Comparison of ENCODE assay signal across 8 cellular contexts in genomic region chr20:59933849-59934585, GRCh38. TPM values are rescaled to one million over a fixed set of nuclear protein-coding genes. Genes with fewer than 3 reads are reported as not detected.
DNase-seq lines count a peak whose midpoint lies in the region; ATAC-seq and TF ChIP-seq lines count a peak whose summit lies in the region.

No MANE protein-coding gene starts in this region.

- H3K4me1 Mint-ChIP-seq in activated CD4-positive, alpha-beta T cell treated with anti-CD3 and anti-CD28 coated beads for 36 hours: peaks cover 36% of the 10 kb centered on the region
- peaks cover 25% of the 10 kb centered on the region for H3K4me1 Mint-ChIP-seq in chondrocyte (ENCODE audit: low read depth)

- H3K9me3 Mint-ChIP-seq in activated CD4-positive, alpha-beta T cell treated with anti-CD3 and anti-CD28 coated beads for 36 hours (ENCODE audit: low read depth): no peaks in the 10 kb centered on the region
- no peaks in the 10 kb centered on the region for H3K9me3 Mint-ChIP-seq in chondrocyte (ENCODE audit: low read depth)

- peaks cover 1% of the 10 kb centered on the region for H3K27me3 Mint-ChIP-seq in activated CD4-positive, alpha-beta T cell treated with anti-CD3 and anti-CD28 coated beads for 36 hours
- no peaks in the 10 kb centered on the region for H3K27me3 Mint-ChIP-seq in chondrocyte (ENCODE audit: low read depth)

- DNase-seq in GM12865 (ENCODE audit: low read depth): peak; percentile 75
- no peak for DNase-seq in HFF-Myc (ENCODE audit: extremely low read depth, low read depth)
- peak; percentile 73 for DNase-seq in NCI-H1092 treated with DMSO at 0.1 percent for 48 hours (lab: John Stamatoyannopoulos, UW)
- peak; percentile 88 for DNase-seq in activated CD4-positive, alpha-beta T cell treated with anti-CD3 and anti-CD28 coated beads for 36 hours
- DNase-seq in chondrocyte (ENCODE audit: low spot score): no peak
- peak; percentile 76 for DNase-seq in kidney tubule cell (ENCODE audit: low spot score)
- DNase-seq in stimulated activated CD4-positive, alpha-beta T cell treated with anti-CD3 and anti-CD28 coated beads, Interleukin-15, amount 100 ng/mL, for 24 hours: peak; percentile 85
- DNase-seq in RKO (ENCODE audit: low spot score): no peak

- intact Hi-C loops in activated CD4-positive, alpha-beta T cell treated with anti-CD3 and anti-CD28 coated beads for 36 hours (cut with DNase I, micrococcal nuclease): no loop called here

- peak overlapping the region; percentile 68 for H3K4me3 ChIP-seq in GM12865 (ENCODE audit: low read depth, low read length)
- peak overlapping the region; percentile 46 for H3K4me3 ChIP-seq in HFF-Myc (replicated peaks; ENCODE audit: low read depth, low read length)

- TF ChIP-seq CTCF in GM12865 (IDR thresholded peaks at IDR 0.05; ENCODE audit: insufficient read depth, low read depth, low read length, missing control alignments) (peak; percentile 79), HFF-Myc (IDR thresholded peaks at IDR 0.05; ENCODE audit: low read depth, low read length, missing control alignments) (peak; percentile 96), chondrocyte (IDR thresholded peaks at IDR 0.05) (peak; percentile 100)

- H3K4me3 Mint-ChIP-seq in activated CD4-positive, alpha-beta T cell treated with anti-CD3 and anti-CD28 coated beads for 36 hours: peak overlapping the region; percentile 63
- peak overlapping the region; percentile 75 for H3K4me3 Mint-ChIP-seq in chondrocyte (ENCODE audit: unreplicated experiment)

- CTCF ChIA-PET in activated CD4-positive, alpha-beta T cell treated with anti-CD3 and anti-CD28 coated beads for 36 hours (lab: Charles Lee): interaction anchor here (0.6 to 4.4 kb wide), 9 partner anchors 12 to 1275 kb away, joined by 3 to 48 read pairs (median 3); no protein-coding TSS in a partner anchor

- POLR2A ChIA-PET in activated CD4-positive, alpha-beta T cell treated with anti-CD3 and anti-CD28 coated beads for 36 hours (lab: Charles Lee): no interaction called here

- ATAC-seq in activated CD4-positive, alpha-beta T cell treated with anti-CD3 and anti-CD28 coated beads for 36 hours: peak; percentile 83

- H3K27ac Mint-ChIP-seq in activated CD4-positive, alpha-beta T cell treated with anti-CD3 and anti-CD28 coated beads for 36 hours: no peak overlapping the region
- no peak overlapping the region for H3K27ac Mint-ChIP-seq in chondrocyte (ENCODE audit: unreplicated experiment)

- peaks cover 7% of the 10 kb centered on the region for H3K36me3 Mint-ChIP-seq in activated CD4-positive, alpha-beta T cell treated with anti-CD3 and anti-CD28 coated beads for 36 hours (ENCODE audit: low read depth)
- H3K36me3 Mint-ChIP-seq in chondrocyte (ENCODE audit: low read depth): no peaks in the 10 kb centered on the region

RNA-seq across cellular contexts. Expression of gene SYCP2, which starts 0.6 kb away (rescaled TPM):
- 1 to 10 TPM; 1.5 to 2.1 TPM for total RNA-seq in activated CD4-positive, alpha-beta T cell treated with anti-CD3 and anti-CD28 coated beads for 36 hours
- 1.5 to 2.5 TPM (median 1.9 TPM) in 3 replicates for total RNA-seq in chondrocyte

RNA-seq across cellular contexts. Expression of gene PPP1R3D, which starts 6.1 kb away (rescaled TPM):
- 1 to 10 TPM; 4.4 to 4.7 TPM for total RNA-seq in activated CD4-positive, alpha-beta T cell treated with anti-CD3 and anti-CD28 coated beads for 36 hours
- 5.5 to 6.0 TPM (median 5.8 TPM) in 3 replicates for total RNA-seq in chondrocyte

RNA-seq across cellular contexts. Expression of gene FAM217B, which starts 6.2 kb away (rescaled TPM):
- 10 to 100 TPM; 25.6 to 33.2 TPM for total RNA-seq in activated CD4-positive, alpha-beta T cell treated with anti-CD3 and anti-CD28 coated beads for 36 hours
- 12.7 to 14.0 TPM (median 13.7 TPM) in 3 replicates for total RNA-seq in chondrocyte

RNA-seq across cellular contexts. Expression of gene CDH26, which starts 24.2 kb away (rescaled TPM):
- total RNA-seq in activated CD4-positive, alpha-beta T cell treated with anti-CD3 and anti-CD28 coated beads for 36 hours: under 1 TPM; 0.88 to 0.91 TPM
- not detected in 3 replicates for total RNA-seq in chondrocyte

Comparison
In these comparisons a context has a peak if more than half of its experiments do, and no peak if none do; other contexts are left out.
1. DNase-seq: peak in GM12865 (single experiment), NCI-H1092 treated with DMSO at 0.1 percent for 48 hours (single experiment), activated CD4-positive, alpha-beta T cell treated with anti-CD3 and anti-CD28 coated beads for 36 hours (single experiment), kidney tubule cell (single experiment) and stimulated activated CD4-positive, alpha-beta T cell treated with anti-CD3 and anti-CD28 coated beads, Interleukin-15, amount 100 ng/mL, for 24 hours (single experiment); none in HFF-Myc (single experiment), chondrocyte (single experiment) and RKO (single experiment).
2. Peak in every context shown above with its lines, with median percentiles within 50 percentile points of each other: CTCF ChIP-seq.